8 cellular contexts compared by ENCODE assay signal in genomic region chr2:73290049-73290839, GRCh38. TPM values are rescaled to one million over a fixed set of nuclear protein-coding genes. Genes with fewer than 3 reads are reported as not detected.
DNase-seq lines count a peak whose midpoint lies in the region; ATAC-seq and TF ChIP-seq lines count a peak whose summit lies in the region.

No MANE protein-coding gene starts in this region.

- H3K4me3 ChIP-seq in Loucy (ENCODE audit: low read length, poor library complexity, severe bottlenecking) (no peak overlapping the region), mammary epithelial cell (replicated peaks in 1 of 3; ENCODE audit: insufficient read depth in 1 of 3, low read depth in 2 of 3, low read length in 3 of 3) (no peak overlapping the region), mucosa of descending colon (no peak overlapping the region)

- no peaks in the 10 kb centered on the region for H4K20me1 ChIP-seq in Loucy (ENCODE audit: insufficient read depth, low read length, poor library complexity, severe bottlenecking)
- no peaks in the 10 kb centered on the region for H4K20me1 ChIP-seq in mammary epithelial cell (ENCODE audit: insufficient read depth, low read length)

- H3F3A ChIP-seq in Loucy (ENCODE audit: low read depth): peaks cover 4% of the 10 kb centered on the region; the same call in 1 of the 2 replicates

- no peaks in the 10 kb centered on the region for H3K79me2 ChIP-seq in Loucy (ENCODE audit: insufficient read depth, low read length)
- H3K79me2 ChIP-seq in mammary epithelial cell (ENCODE audit: insufficient read depth, low read length): no peaks in the 10 kb centered on the region

- H3K9ac ChIP-seq in Loucy (ENCODE audit: low read depth, low read length, poor library complexity, severe bottlenecking): no peak overlapping the region
- no peak overlapping the region for H3K9ac ChIP-seq in mammary epithelial cell (ENCODE audit: insufficient read depth, low read length)

- TF ChIP-seq CTCF in Loucy (conservative IDR thresholded peaks at IDR 0.05; ENCODE audit: low read length) (peak; percentile 85), mammary epithelial cell (conservative IDR thresholded peaks at IDR 0.05 in 1 of 2, IDR thresholded peaks at IDR 0.05 in 1 of 2; ENCODE audit: extremely low read depth in 1 of 2, insufficient read depth in 1 of 2, low read depth in 1 of 2, low read length in 2 of 2) (peak; percentile 71 to 86), mucosa of descending colon (IDR thresholded peaks at IDR 0.05) (peak; percentile 22)

- in situ Hi-C loops in mammary epithelial cell (cut with MboI; ENCODE audit: low sequenced_read_pairs in 2 of 2): no loop called here

- no peaks in the 10 kb centered on the region for H3K36me3 ChIP-seq in Loucy (ENCODE audit: insufficient read depth, low read length)
- H3K36me3 ChIP-seq in mammary epithelial cell (ENCODE audit: insufficient read depth, low read length): no peaks in the 10 kb centered on the region
- H3K36me3 ChIP-seq in mucosa of descending colon (ENCODE audit: low read depth): no peaks in the 10 kb centered on the region

- H3K4me1 ChIP-seq in Loucy (ENCODE audit: insufficient read depth, low read length, poor library complexity, severe bottlenecking): peaks cover 7% of the 10 kb centered on the region
- H3K4me1 ChIP-seq in mammary epithelial cell (ENCODE audit: insufficient read depth, low read length): peaks cover 13% of the 10 kb centered on the region
- H3K4me1 ChIP-seq in mucosa of descending colon (ENCODE audit: low read depth): peaks cover 9% of the 10 kb centered on the region

- CTCF ChIA-PET in mammary epithelial cell (lab: Charles Lee; ENCODE audit: low non-redundant PET): interaction anchor here (0.5 to 0.6 kb wide), 2 partner anchors 70 to 906 kb away, joined by 3 read pairs; no protein-coding TSS in a partner anchor

- no peaks in the 10 kb centered on the region for H3K9me2 ChIP-seq in Loucy (replicated peaks; ENCODE audit: low read depth, low read length)

- no peaks in the 10 kb centered on the region for H3K9me3 ChIP-seq in Loucy (ENCODE audit: insufficient read depth, low read depth, low read length)
- no peaks in the 10 kb centered on the region for H3K9me3 ChIP-seq in mammary epithelial cell (replicated peaks; ENCODE audit: insufficient read depth, low read length)
- no peaks in the 10 kb centered on the region for H3K9me3 ChIP-seq in mucosa of descending colon

- intact Hi-C loops in mammary epithelial cell (cut with micrococcal nuclease): no loop called here
- intact Hi-C loops in mucosa of descending colon (cut with DNase I, micrococcal nuclease): no loop called here

- DNase-seq in NCI-H524 (lab: John Stamatoyannopoulos, UW) (peak; percentile 45 to 75), NCI-H524 treated with DMSO at 0.1 percent for 48 hours (lab: John Stamatoyannopoulos, UW) (no peak), SK-N-DZ (ENCODE audit: low spot score) (peak; percentile 51), mammary epithelial cell (peak; percentile 38), mucosa of descending colon (peak in 1 of 3 donors; percentile 68), ecto neural progenitor cell (ENCODE audit: low spot score) (no peak)

- H3K27me3 ChIP-seq in Loucy (ENCODE audit: insufficient read depth, low read length, poor library complexity, severe bottlenecking) (no peaks in the 10 kb centered on the region), mammary epithelial cell (ENCODE audit: insufficient read depth, low read length) (peaks cover 26% of the 10 kb centered on the region)

- H3K27ac ChIP-seq in mammary epithelial cell (ENCODE audit: insufficient read depth, low read depth, low read length): no peak overlapping the region

- ATAC-seq in mucosa of descending colon: peak; percentile 40
- no peak for ATAC-seq in GM18858 (IDR thresholded peaks at IDR 0.05; ENCODE audit: unreplicated experiment)

- no peak overlapping the region for H3K4me2 ChIP-seq in Loucy (ENCODE audit: low read depth, low read length, poor library complexity, severe bottlenecking)
- H3K4me2 ChIP-seq in mammary epithelial cell (ENCODE audit: insufficient read depth, low read depth, low read length): no peak overlapping the region

- dilution Hi-C loops in mammary epithelial cell (cut with HindIII; ENCODE audit: low sequenced_read_pairs): loop anchor here (5.0 kb wide), 2 partner anchors 53 to 92 kb away; no protein-coding TSS in a partner anchor

- no TSS peak for BruUV-seq in mammary epithelial cell (replicated peaks; lab: Mats Ljungman, UMichigan)

- H2AFZ ChIP-seq in Loucy (ENCODE audit: low read length) (0 out of 2 replicates have a peak overlapping the region, but pooled peaks have one; percentile 1), mammary epithelial cell (ENCODE audit: low read depth, low read length) (no peak overlapping the region)

- 43% methylated on average over 6 of the region's 6 CpGs for WGBS in mammary epithelial cell (ENCODE audit: low coverage, missing lambda C conversion rate)

RNA-seq across cellular contexts. Expression of gene EGR4, which starts 3.1 kb away (rescaled TPM):
- not detected in 2 replicates for polyA plus RNA-seq in SK-N-DZ (2014; cell fraction: cytosol; rRNA removed)
- polyA plus RNA-seq in SK-N-DZ (2014; cell fraction: nucleus; rRNA removed): not detected in 2 replicates
- under 1 TPM in 1 of 2 donors, not detected in 1; 0.12 TPM for total RNA-seq in mammary epithelial cell
- 0.02 TPM for polyA plus RNA-seq in mammary epithelial cell
- polyA minus RNA-seq in mammary epithelial cell: not detected
- not detected for total RNA-seq in mucosa of descending colon

RNA-seq across cellular contexts. Expression of gene FBXO41, which starts 6.0 kb away (rescaled TPM):
- polyA plus RNA-seq in SK-N-DZ (2014; cell fraction: cytosol; rRNA removed): 4.9 and 6.4 TPM in 2 replicates
- 18.1 and 35.2 TPM in 2 replicates for polyA plus RNA-seq in SK-N-DZ (2014; cell fraction: nucleus; rRNA removed)
- total RNA-seq in mammary epithelial cell: 1 to 10 TPM; 6.7 to 8.9 TPM
- 4.5 TPM for polyA plus RNA-seq in mammary epithelial cell
- 18.5 TPM for polyA minus RNA-seq in mammary epithelial cell
- 1 to 10 TPM; 2.0 to 4.8 (median 2.9) TPM for total RNA-seq in mucosa of descending colon

RNA-seq across cellular contexts. Expression of gene CCT7, which starts 56.1 kb away (rescaled TPM):
- polyA plus RNA-seq in SK-N-DZ (2014; cell fraction: cytosol; rRNA removed): 728 and 916 TPM in 2 replicates
- 240 and 336 TPM in 2 replicates for polyA plus RNA-seq in SK-N-DZ (2014; cell fraction: nucleus; rRNA removed)
- total RNA-seq in mammary epithelial cell (100 to 1,000 TPM; 204 to 348 TPM), mucosa of descending colon (100 to 1,000 TPM; 132 to 207 (median 144) TPM)
- polyA plus RNA-seq in mammary epithelial cell: 357 TPM
- 607 TPM for polyA minus RNA-seq in mammary epithelial cell

RNA-seq across cellular contexts. Expression of gene PRADC1, which starts 57.2 kb away (rescaled TPM):
- 40.5 and 45.2 TPM in 2 replicates for polyA plus RNA-seq in SK-N-DZ (2014; cell fraction: cytosol; rRNA removed)
- 33.6 and 43.1 TPM in 2 replicates for polyA plus RNA-seq in SK-N-DZ (2014; cell fraction: nucleus; rRNA removed)
- total RNA-seq in mammary epithelial cell (10 to 100 TPM; 11.5 to 14.0 TPM), mucosa of descending colon (10 to 100 TPM; 30.4 to 37.4 (median 34.6) TPM)
- 15.4 TPM for polyA plus RNA-seq in mammary epithelial cell
- 8.5 TPM for polyA minus RNA-seq in mammary epithelial cell

Comparison
In these comparisons a context has a peak if more than half of its experiments do, and no peak if none do; other contexts are left out.
1. DNase-seq: peak in NCI-H524 (2 of 2), SK-N-DZ (single experiment) and mammary epithelial cell (single experiment); none in NCI-H524 treated with DMSO at 0.1 percent for 48 hours (single experiment) and ecto neural progenitor cell (single experiment).
2. CTCF ChIP-seq: peak in every context shown above with its lines; median percentile 85 in Loucy; 78 in mammary epithelial cell; 22 in mucosa of descending colon.